In genomic region chr5:138264183-138264582, GRCh38 we compare ENCODE assay signal across 33 cellular contexts. TPM values are rescaled to one million over a fixed set of nuclear protein-coding genes. Genes with fewer than 3 reads are reported as not detected.
"Had no signal": no experiment of that assay in that cellular context is flagged by ENCODE, and none has a peak within 500 bp of the region (broad histone marks: within the 10 kb centered on the region; RNA-seq: fewer than 3 reads in every experiment).

No MANE protein-coding gene starts in this region.

- ATAC-seq: body of pancreas had no signal

- H3K27ac Mint-ChIP-seq: activated CD4-positive, alpha-beta T cell treated with anti-CD3 and anti-CD28 coated beads, Interleukin-2, amount 10 ng/mL, durations not matched to agents 24 days and 14 days; activated CD8-positive, alpha-beta T cell treated with anti-CD3 and anti-CD28 coated beads for 36 hours; activated naive CD4-positive, alpha-beta T cell treated with anti-CD3 and anti-CD28 coated beads, Interleukin-2, amount 50 U/mL, for 24 hours; activated naive CD8-positive, alpha-beta T cell treated with anti-CD3 and anti-CD28 coated beads, Interleukin-2, amount 10 ng/mL, durations not matched to agents 7 days and 5 days; activated T-cell treated with anti-CD3 and anti-CD28 coated beads, Interleukin-2, amount 50 U/mL, for 24 hours; activated T-helper 2 cell treated with anti-CD3 and anti-CD28 coated beads, Interferon-gamma antibody, Interleukin-2, Interleukin-4, amounts not matched to agents 10 μg/mL and 5 μg/mL and 100 μg/mL, durations not matched to agents 14 hours and 24 hours and 36 hours had no signal

- DNase-seq: activated CD4-positive, alpha-beta T cell treated with anti-CD3 and anti-CD28 coated beads, Interleukin-2, amount 10 ng/mL, durations not matched to agents 24 days and 14 days; activated CD4-positive, alpha-beta T cell treated with anti-CD3 and anti-CD28 coated beads, Interleukin-2, amount 50 U/mL, for 4 hours; activated CD8-positive, alpha-beta T cell treated with anti-CD3 and anti-CD28 coated beads for 36 hours; activated gamma-delta T cell; activated naive CD4-positive, alpha-beta T cell treated with Interleukin-2 at 50 U/mL for 16 hours; activated naive CD8-positive, alpha-beta T cell treated with anti-CD3 and anti-CD28 coated beads, Interleukin-2, amount 10 ng/mL, durations not matched to agents 7 days and 5 days; activated T-cell treated with anti-CD3 and anti-CD28 coated beads, Interleukin-2, amount 50 U/mL, for 24 hours; amygdala; body of pancreas; caudate nucleus; cerebellar nuclear complex; Karpas-422; NCI-H1105; NCI-H1417 treated with DMSO at 0.1 percent for 48 hours; NCI-H187 treated with DMSO at 0.1 percent for 48 hours; NCI-H345; NCI-H510A; NCI-H526; NCI-H748 treated with DMSO at 0.1 percent for 48 hours; NK-92 treated with Interleukin-12 subunit alpha and Interleukin-12 subunit beta, amount 100 ng/mL, for 24 hours; SHP77; SJCRH30; T1000; WERI-Rb-1 had no signal

- H3K4me1 Mint-ChIP-seq: activated naive CD4-positive, alpha-beta T cell treated with anti-CD3 and anti-CD28 coated beads, Interleukin-2, amount 50 U/mL, for 24 hours; activated naive CD8-positive, alpha-beta T cell treated with anti-CD3 and anti-CD28 coated beads, Interleukin-2, amount 10 ng/mL, durations not matched to agents 7 days and 5 days had no signal

- H3K4me3 Mint-ChIP-seq: activated CD4-positive, alpha-beta T cell treated with anti-CD3 and anti-CD28 coated beads, Interleukin-2, amount 10 ng/mL, durations not matched to agents 24 days and 14 days; activated CD8-positive, alpha-beta T cell treated with anti-CD3 and anti-CD28 coated beads for 36 hours; activated naive CD4-positive, alpha-beta T cell treated with anti-CD3 and anti-CD28 coated beads, Interleukin-2, amount 50 U/mL, for 24 hours; activated naive CD8-positive, alpha-beta T cell treated with anti-CD3 and anti-CD28 coated beads, Interleukin-2, amount 10 ng/mL, durations not matched to agents 7 days and 5 days; activated T-cell treated with anti-CD3 and anti-CD28 coated beads, Interleukin-2, amount 50 U/mL, for 24 hours had no signal

- H3K36me3 ChIP-seq: breast epithelium, SJCRH30, WERI-Rb-1 had no signal

- H3K4me3 ChIP-seq: body of pancreas, breast epithelium, SJCRH30, SK-N-MC had no signal

- H3K36me3 Mint-ChIP-seq: activated naive CD4-positive, alpha-beta T cell treated with anti-CD3 and anti-CD28 coated beads, Interleukin-2, amount 50 U/mL, for 24 hours; activated naive CD8-positive, alpha-beta T cell treated with anti-CD3 and anti-CD28 coated beads, Interleukin-2, amount 10 ng/mL, durations not matched to agents 7 days and 5 days had no signal

- FAIRE-seq: astrocyte had no signal

- H3K4me1 ChIP-seq: body of pancreas, breast epithelium had no signal

- H3K27ac ChIP-seq: body of pancreas, breast epithelium, SJCRH30, SK-N-MC, WERI-Rb-1 had no signal

- H3K27me3 ChIP-seq: body of pancreas, breast epithelium had no signal

- H3K9me3 ChIP-seq: body of pancreas, breast epithelium, SJCRH30 had no signal

- H3K9me3 Mint-ChIP-seq: activated CD4-positive, alpha-beta T cell treated with anti-CD3 and anti-CD28 coated beads, Interleukin-2, amount 10 ng/mL, durations not matched to agents 24 days and 14 days; activated CD8-positive, alpha-beta T cell treated with anti-CD3 and anti-CD28 coated beads for 36 hours; activated naive CD4-positive, alpha-beta T cell treated with anti-CD3 and anti-CD28 coated beads, Interleukin-2, amount 50 U/mL, for 24 hours; activated naive CD8-positive, alpha-beta T cell treated with anti-CD3 and anti-CD28 coated beads, Interleukin-2, amount 10 ng/mL, durations not matched to agents 7 days and 5 days; activated T-cell treated with anti-CD3 and anti-CD28 coated beads, Interleukin-2, amount 50 U/mL, for 24 hours; activated T-helper 2 cell treated with anti-CD3 and anti-CD28 coated beads, Interferon-gamma antibody, Interleukin-2, Interleukin-4, amounts not matched to agents 10 μg/mL and 5 μg/mL and 100 μg/mL, durations not matched to agents 14 hours and 24 hours and 36 hours had no signal

RNA-seq across cellular contexts. Expression of gene GFRA3, which starts 10.2 kb away (rescaled TPM):
- total RNA-seq: activated CD4-positive, alpha-beta T cell treated with anti-CD3 and anti-CD28 coated beads, Interleukin-2, amount 10 ng/mL, durations not matched to agents 24 days and 14 days; activated CD8-positive, alpha-beta T cell treated with anti-CD3 and anti-CD28 coated beads for 36 hours; activated naive CD8-positive, alpha-beta T cell treated with anti-CD3 and anti-CD28 coated beads, Interleukin-2, amount 10 ng/mL, durations not matched to agents 7 days and 5 days; breast epithelium; MCF 10A; OCI-LY7; RPMI7951; SJCRH30; T-helper 2 cell treated with Interferon-gamma antibody and Interleukin-4, amounts not matched to agents 100 ng/mL and 5 ng/mL, for 36 hours had no signal
